Comparison of ENCODE assay signal across 1 cellular context in the genomic region with DNA sequence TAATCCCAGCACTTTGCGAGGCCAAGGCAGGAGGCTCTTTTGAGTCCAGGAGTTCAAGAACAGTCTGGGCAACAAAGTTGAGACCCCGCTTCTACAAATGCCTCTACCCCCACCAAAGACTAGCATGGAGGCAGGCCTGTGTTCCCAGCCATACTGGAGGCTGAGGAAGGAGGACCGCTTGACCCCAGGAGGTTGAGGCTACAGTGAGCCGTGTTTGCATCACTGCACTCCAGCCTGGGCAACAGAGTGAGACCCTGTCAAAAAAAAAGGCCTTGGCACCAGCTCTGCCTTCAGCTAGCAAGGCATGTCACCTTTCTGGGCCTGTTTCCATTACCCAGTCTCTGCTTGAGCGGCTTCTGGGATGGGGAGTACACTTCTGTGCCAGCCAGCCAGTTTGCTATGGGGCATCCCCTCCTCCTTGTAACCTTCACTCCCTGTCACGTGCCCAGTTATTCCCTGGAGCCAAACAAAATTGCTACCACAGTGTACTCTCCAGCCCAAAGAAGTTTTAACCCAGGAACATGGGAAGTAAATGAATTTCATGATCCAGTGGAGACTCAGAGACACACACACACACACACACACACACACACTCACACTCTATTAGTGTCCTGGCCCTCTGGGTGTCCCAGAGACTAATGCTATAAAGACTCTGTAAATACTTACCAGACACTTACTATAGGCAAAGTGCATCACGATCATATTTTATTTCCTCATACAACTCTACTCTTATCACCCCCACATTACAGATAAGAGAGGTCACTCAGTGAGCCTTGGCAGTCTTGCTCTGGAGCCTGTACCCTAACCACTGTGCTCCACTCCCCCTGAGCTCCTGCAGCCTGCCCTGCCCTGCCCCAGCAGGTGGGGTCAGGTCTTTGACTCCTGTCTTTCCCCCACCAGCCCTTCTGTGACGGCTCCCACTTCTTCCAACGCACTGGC.
TF ChIP-seq lines count a peak whose summit lies in the region.

No MANE protein-coding gene starts in this region.

TF ChIP-seq in IMR-90, 13 proteins besides CTCF, POLR2A, EP300 and RAD21:
- TF ChIP-seq NFE2L2 (IDR thresholded peaks at IDR 0.05; ENCODE audit: low read depth, low read length) (no peak), CEBPB (IDR thresholded peaks at IDR 0.05; ENCODE audit: low read depth, low read length) (no peak), CHD1 (IDR thresholded peaks at IDR 0.05; ENCODE audit: low read depth, low read length) (no peak), BHLHE40 (IDR thresholded peaks at IDR 0.05; ENCODE audit: low read depth, low read length) (no peak), FOS (IDR thresholded peaks at IDR 0.05; ENCODE audit: low read depth, low read length) (no peak)
TF ChIP-seq in IMR-90: peak in this region for 0.
